In the genomic region with DNA sequence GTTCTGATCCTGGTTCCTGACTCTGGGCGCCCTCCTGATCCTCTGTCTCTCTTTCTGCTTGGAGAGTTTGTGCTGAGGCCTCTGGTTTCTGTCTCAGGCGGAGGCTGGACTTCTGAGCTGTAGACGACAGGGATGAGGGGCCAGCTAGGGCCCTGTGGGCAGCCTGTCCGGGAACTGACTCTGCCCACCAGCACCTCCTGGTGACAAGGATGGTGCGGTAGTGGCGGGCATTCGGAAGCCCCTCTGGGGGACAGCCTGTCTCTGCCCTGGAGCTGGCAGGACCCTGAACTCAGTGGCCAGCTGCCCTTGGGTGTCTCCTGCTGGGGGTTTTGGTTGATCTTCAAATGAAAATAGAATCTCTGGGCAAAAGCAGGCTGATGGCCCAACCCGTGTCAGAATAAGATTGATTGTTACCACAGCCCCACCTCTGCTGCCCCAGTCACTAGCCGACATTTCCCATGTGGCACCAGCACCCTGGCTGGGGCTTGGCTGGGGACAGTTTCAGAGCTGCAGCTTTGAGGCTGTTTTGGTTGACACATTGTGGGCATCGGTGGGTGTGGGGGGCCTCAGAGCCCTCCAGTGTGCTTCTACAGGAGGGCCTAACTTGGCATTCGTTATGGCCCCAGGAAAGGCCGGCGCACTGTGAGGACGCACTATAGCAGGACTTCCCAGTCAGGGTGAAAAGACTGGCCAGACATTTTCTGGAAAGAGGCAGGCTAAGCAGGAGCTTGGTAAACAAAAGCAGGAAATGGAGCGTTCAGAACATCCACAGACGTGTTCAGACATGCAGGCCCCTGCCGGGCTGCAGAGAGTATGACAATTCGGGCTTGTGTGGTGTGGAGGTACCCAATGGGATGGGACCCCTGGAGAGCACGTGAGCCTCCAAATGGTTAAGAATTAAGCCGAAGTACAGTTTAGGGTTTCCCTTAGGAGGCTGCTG, we compare ENCODE assay signal across 8 cellular contexts. TPM values are rescaled to one million over a fixed set of nuclear protein-coding genes. Genes with fewer than 3 reads are reported as not detected.
DNase-seq lines count a peak whose midpoint lies in the region; ATAC-seq and TF ChIP-seq lines count a peak whose summit lies in the region.

No MANE protein-coding gene starts in this region.

- DNase-seq in NCI-H1105 treated with DMSO at 0.1 percent for 48 hours (lab: John Stamatoyannopoulos, UW) = peak; percentile 68
- DNase-seq in right lobe of liver = no peak
- no peak for DNase-seq in foreskin melanocyte
- no peak for DNase-seq in putamen (ENCODE audit: low spot score)
- no peak for DNase-seq in NAMALWA (ENCODE audit: low spot score)

- H3K27ac ChIP-seq in BLaER1 (peak overlapping the region; percentile 60), right lobe of liver (peak overlapping the region in 1 of 3 donors; percentile 24)

- peak overlapping the region; percentile 49 for H3K4me2 ChIP-seq in BLaER1

- H3K27ac Mint-ChIP-seq in activated T-helper 17 cell treated with anti-CD3 and anti-CD28 coated beads, Interleukin-2, amount 50 U/mL, for 72 hours = peak overlapping the region; percentile 60

- no peaks in the 10 kb centered on the region for H3K9me3 Mint-ChIP-seq in activated T-helper 17 cell treated with anti-CD3 and anti-CD28 coated beads, Interleukin-2, amount 50 U/mL, for 72 hours

- H3K36me3 Mint-ChIP-seq in activated T-helper 17 cell treated with anti-CD3 and anti-CD28 coated beads, Interleukin-2, amount 50 U/mL, for 72 hours (ENCODE audit: low read depth) = no peaks in the 10 kb centered on the region

- no peaks in the 10 kb centered on the region for H3K36me3 ChIP-seq in BLaER1
- H3K36me3 ChIP-seq in right lobe of liver = no peaks in the 10 kb centered on the region

- no peak for TF ChIP-seq POLR2A in right lobe of liver (IDR thresholded peaks at IDR 0.05)

- intact Hi-C loops in right lobe of liver (cut with DNase I) = no loop called here

- H3K4me1 ChIP-seq in BLaER1 (peaks cover 51% of the 10 kb centered on the region), right lobe of liver (no peaks in the 10 kb centered on the region)

- no peak overlapping the region for H3K4me3 ChIP-seq in BLaER1
- H3K4me3 ChIP-seq in right lobe of liver = no peak overlapping the region

- no peaks in the 10 kb centered on the region for H3K9me3 ChIP-seq in BLaER1
- H3K9me3 ChIP-seq in right lobe of liver = no peaks in the 10 kb centered on the region

- H3K27me3 Mint-ChIP-seq in activated T-helper 17 cell treated with anti-CD3 and anti-CD28 coated beads, Interleukin-2, amount 50 U/mL, for 72 hours = no peaks in the 10 kb centered on the region

- no peak overlapping the region for H3K9ac ChIP-seq in BLaER1

- no peak for TF ChIP-seq CTCF in right lobe of liver (IDR thresholded peaks at IDR 0.05)

- WGBS in right lobe of liver (ENCODE audit: insufficient coverage, low coverage, low lambda C conversion rate, missing lambda C conversion rate) = 56% methylated on average over 7 of the region's 20 CpGs

- no peak overlapping the region for H3K4me3 Mint-ChIP-seq in activated T-helper 17 cell treated with anti-CD3 and anti-CD28 coated beads, Interleukin-2, amount 50 U/mL, for 72 hours

- H3K27me3 ChIP-seq in BLaER1 = no peaks in the 10 kb centered on the region
- no peaks in the 10 kb centered on the region for H3K27me3 ChIP-seq in right lobe of liver

- no peaks in the 10 kb centered on the region for H3K4me1 Mint-ChIP-seq in activated T-helper 17 cell treated with anti-CD3 and anti-CD28 coated beads, Interleukin-2, amount 50 U/mL, for 72 hours

- no peak for ATAC-seq in activated T-helper 17 cell treated with anti-CD3 and anti-CD28 coated beads, Interleukin-2, amount 50 U/mL, for 72 hours (replicated peaks)
- peak; percentile 27 to 63 (median 51) for ATAC-seq in right lobe of liver
- ATAC-seq in GM18517 (IDR thresholded peaks at IDR 0.05; ENCODE audit: unreplicated experiment) = no peak

- H4K20me1 ChIP-seq in BLaER1 = no peaks in the 10 kb centered on the region

RNA-seq across cellular contexts. Expression of a gene that starts 16.1 kb away (rescaled TPM):
- total RNA-seq in activated T-helper 17 cell treated with anti-CD3 and anti-CD28 coated beads, Interleukin-2, amount 50 U/mL, for 72 hours = not detected
- under 1 TPM; 0.09 to 0.51 (median 0.15) TPM for total RNA-seq in right lobe of liver

RNA-seq across cellular contexts. Expression of a gene that starts 57.4 kb away (rescaled TPM):
- 10 to 100 TPM in 1 of 2 donors, 1 to 10 TPM in 1; 7.6 to 12.5 TPM for total RNA-seq in activated T-helper 17 cell treated with anti-CD3 and anti-CD28 coated beads, Interleukin-2, amount 50 U/mL, for 72 hours
- 10 to 100 TPM in 3 of 6 experiments, 1 to 10 TPM in 3; 3.4 to 19.2 (median 10.7) TPM for total RNA-seq in right lobe of liver

Comparison
In these comparisons a context has a peak if more than half of its experiments do, and no peak if none do; other contexts are left out.
1. ATAC-seq: peak in right lobe of liver (4 of 4); none in activated T-helper 17 cell treated with anti-CD3 and anti-CD28 coated beads, Interleukin-2, amount 50 U/mL, for 72 hours (single experiment) and GM18517 (single experiment).